8 cellular contexts compared by ENCODE assay signal in the genomic region with DNA sequence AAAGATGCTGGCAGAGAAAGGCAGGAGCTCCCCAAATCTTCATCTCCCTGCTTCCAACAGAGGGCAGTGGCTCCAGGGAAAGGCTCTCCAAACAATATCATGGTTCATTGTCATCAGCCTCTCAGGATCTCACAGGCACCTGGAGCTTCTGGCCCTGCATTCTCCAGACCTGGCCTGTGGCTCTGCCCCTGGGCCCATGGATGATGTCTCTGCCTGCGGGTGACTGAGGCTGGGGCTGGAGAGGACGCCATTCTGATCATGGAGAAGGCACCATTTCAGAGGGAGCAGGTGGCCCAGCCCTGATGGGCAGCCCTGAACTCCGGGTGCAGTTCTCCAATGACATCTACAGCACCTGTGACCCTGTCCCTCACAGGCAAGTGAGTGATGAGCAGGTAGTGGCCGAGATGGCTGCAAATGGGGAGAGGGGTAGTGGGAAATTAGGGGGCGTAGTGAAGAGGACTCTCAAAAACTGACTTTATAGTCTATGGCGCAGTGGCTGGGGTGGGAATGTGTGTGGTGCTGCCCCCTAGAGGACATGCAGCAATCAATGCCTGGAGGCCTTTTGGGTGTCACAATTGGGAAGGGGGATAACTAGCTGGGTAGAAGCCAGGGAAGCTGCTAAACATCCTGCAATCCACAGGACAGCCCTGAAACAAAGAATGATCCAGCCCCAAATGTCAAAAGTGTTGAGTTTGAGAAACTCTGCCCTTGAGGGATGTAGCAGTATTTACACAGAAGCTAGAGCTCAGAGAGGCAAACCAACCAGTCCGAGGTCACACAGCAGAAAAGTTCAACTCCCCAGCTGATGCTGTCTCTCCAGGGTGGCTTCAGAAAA. TPM values are rescaled to one million over a fixed set of nuclear protein-coding genes. Genes with fewer than 3 reads are reported as not detected.
DNase-seq lines count a peak whose midpoint lies in the region; ATAC-seq, FAIRE-seq and TF ChIP-seq lines count a peak whose summit lies in the region.

No MANE protein-coding gene starts in this region.

- no TSS peak for BruUV-seq in K562 (replicated peaks; lab: Mats Ljungman, UMichigan)

- TF ChIP-seq POLR2A in K562 (conservative IDR thresholded peaks at IDR 0.05) = no peak

- H3K4me1 ChIP-seq in cardiac muscle cell (ENCODE audit: low read depth) (peaks cover 7% of the 10 kb centered on the region), K562 (replicated peaks in 1 of 2; ENCODE audit: control insufficient read depth in 2 of 2, insufficient read depth in 2 of 2, low read length in 2 of 2) (peaks cover 3 to 12% of the 10 kb centered on the region in 2 experiments; a peak in 3 of 5 replicates)

- no peak overlapping the region for H3K27ac ChIP-seq in cardiac muscle cell
- H3K27ac ChIP-seq in K562 (ENCODE audit: extremely low read depth, low read depth, low read length) = no peak overlapping the region

- no peaks in the 10 kb centered on the region for H3K9me1 ChIP-seq in K562 (ENCODE audit: control insufficient read depth, insufficient read depth, low read length)

- intact Hi-C loops in Right ventricle myocardium inferior (cut with DNase I) (no loop called here), K562 (cut with micrococcal nuclease) (loop anchor here (2.0 to 10.0 kb wide), 2 partner anchors 118 to 346 kb away; no protein-coding TSS in a partner anchor)

- H3K4me2 ChIP-seq in K562 (ENCODE audit: insufficient read depth, low read length) = no peak overlapping the region

- FAIRE-seq in K562 (lab: Jason Lieb, UNC) = peak; percentile 60

- in situ Hi-C loops in K562 (cut with MboI) = loop anchor here (10.0 kb wide), 1 partner anchor 346 kb away; no protein-coding TSS in a partner anchor

- H3K36me3 ChIP-seq in cardiac muscle cell (no peaks in the 10 kb centered on the region), K562 (ENCODE audit: control insufficient read depth, insufficient read depth, low read length) (no peaks in the 10 kb centered on the region)

- 5% methylated on average over 7 of the region's 7 CpGs for WGBS in K562 (ENCODE audit: insufficient coverage, low coverage, missing lambda C conversion rate)

- TF ChIP-seq CTCF in cardiac muscle cell (IDR thresholded peaks at IDR 0.05; ENCODE audit: low read depth, low read length) (peak; percentile 74), K562 (IDR thresholded peaks at IDR 0.05 in 2 of 3, conservative IDR thresholded peaks at IDR 0.05 in 1 of 3; ENCODE audit: insufficient read depth in 2 of 3, low read depth in 1 of 3, low read length in 3 of 3) (peak; percentile 62 to 80 (median 63))

- no peak overlapping the region for H2AFZ ChIP-seq in K562 (ENCODE audit: low read depth, low read length)

- peak; percentile 72 to 83 for DNase-seq in cardiac muscle cell (ENCODE audit: low read depth in 1 of 2, low spot score in 1 of 2)
- no peak for DNase-seq in Right ventricle myocardium inferior (ENCODE audit: missing footprints)
- peak; percentile 45 for DNase-seq in RPMI8226
- DNase-seq in K562 (ENCODE audit: extremely low read depth in 1 of 4, low spot score in 3 of 4) = peak; percentile 55 to 65 (median 61)
- DNase-seq in iris pigment epithelial cell (ENCODE audit: low read depth) = peak; percentile 45
- DNase-seq in stimulated activated CD4-positive, alpha-beta T cell treated with anti-CD3 and anti-CD28 coated beads, TNF-alpha, amount 100 ng/mL, for 4 hours (ENCODE audit: low read depth in 3 of 3) = peak in 2 of 3 experiments; percentile 14 to 19
- no peak for DNase-seq in NCI-H2029 treated with DMSO at 0.1 percent for 48 hours (lab: John Stamatoyannopoulos, UW)

- H3K79me2 ChIP-seq in K562 (ENCODE audit: control insufficient read depth, insufficient read depth, low read length) = no peaks in the 10 kb centered on the region

- POLR2A ChIA-PET in K562 (lab: Yijun Ruan, JAX) = interaction anchor here (0.6 to 1.6 kb wide), 3 partner anchors 15 to 344 kb away, joined by 3 read pairs; no protein-coding TSS in a partner anchor

- TF ChIP-seq RAD21 in K562 (CRISPR knock-in tag; conservative IDR thresholded peaks at IDR 0.05 in 1 of 2, IDR thresholded peaks at IDR 0.05 in 1 of 2) = peak; percentile 9 to 53; a peak in 2 of 4 replicates

- H3K9me3 ChIP-seq in cardiac muscle cell (ENCODE audit: low read depth) (no peaks in the 10 kb centered on the region), K562 (replicated peaks; ENCODE audit: control insufficient read depth, insufficient read depth, low read depth, low read length) (no peaks in the 10 kb centered on the region)

- CTCF ChIA-PET in K562 (lab: Yijun Ruan, JAX; ENCODE audit: low intra/inter-chr PET ratio) = no interaction called here

- H4K20me1 ChIP-seq in K562 (replicated peaks; ENCODE audit: control insufficient read depth, insufficient read depth, low read length) = peaks cover 16% of the 10 kb centered on the region

- no peaks in the 10 kb centered on the region for H3K27me3 ChIP-seq in cardiac muscle cell
- peaks cover 14 to 56% of the 10 kb centered on the region in 2 experiments; a peak in 4 of 5 replicates for H3K27me3 ChIP-seq in K562 (ENCODE audit: control insufficient read depth in 2 of 2, insufficient read depth in 2 of 2, low read length in 2 of 2)

- no peak for ATAC-seq in Right ventricle myocardium inferior
- ATAC-seq in K562 = peak; percentile 72
- ATAC-seq in HG03175 (IDR thresholded peaks at IDR 0.05; ENCODE audit: unreplicated experiment) = no peak

- H3K4me3 ChIP-seq in cardiac muscle cell = no peak overlapping the region
- no peak overlapping the region for H3K4me3 ChIP-seq in K562

- TF ChIP-seq EP300 in K562 (IDR thresholded peaks at IDR 0.05; ENCODE audit: low read length) = no peak

- no peak overlapping the region for H3K9ac ChIP-seq in K562 (ENCODE audit: insufficient read depth in 1 of 2, low read depth in 2 of 2, low read length in 2 of 2)

TF ChIP-seq in K562, 482 proteins besides CTCF, POLR2A, EP300 and RAD21 (continues in another document):
- TF ChIP-seq JUND (IDR thresholded peaks at IDR 0.05; ENCODE audit: borderline replicate concordance, low read depth, low read length) = no peak
- TF ChIP-seq JUND (tag; IDR thresholded peaks at IDR 0.05; ENCODE audit: borderline replicate concordance, low read depth, low read length) = peak; percentile 13; the same call in 1 of the 3 replicates
- TF ChIP-seq BRD4 (IDR thresholded peaks at IDR 0.05) = no peak
- TF ChIP-seq SMARCA5 (IDR thresholded peaks at IDR 0.05) = peak; percentile 77; the same call in 1 of the 2 replicates
- peak; percentile 91 for TF ChIP-seq RBM25 (IDR thresholded peaks at IDR 0.05; ENCODE audit: low read depth, low read length, severe bottlenecking)
- peak; percentile 85 for TF ChIP-seq ZFP36 (IDR thresholded peaks at IDR 0.05; ENCODE audit: low read depth, low read length, partially characterized antibody)
- TF ChIP-seq NFIC (IDR thresholded peaks at IDR 0.05) = peak; percentile 29
- TF ChIP-seq, protein P1, sequence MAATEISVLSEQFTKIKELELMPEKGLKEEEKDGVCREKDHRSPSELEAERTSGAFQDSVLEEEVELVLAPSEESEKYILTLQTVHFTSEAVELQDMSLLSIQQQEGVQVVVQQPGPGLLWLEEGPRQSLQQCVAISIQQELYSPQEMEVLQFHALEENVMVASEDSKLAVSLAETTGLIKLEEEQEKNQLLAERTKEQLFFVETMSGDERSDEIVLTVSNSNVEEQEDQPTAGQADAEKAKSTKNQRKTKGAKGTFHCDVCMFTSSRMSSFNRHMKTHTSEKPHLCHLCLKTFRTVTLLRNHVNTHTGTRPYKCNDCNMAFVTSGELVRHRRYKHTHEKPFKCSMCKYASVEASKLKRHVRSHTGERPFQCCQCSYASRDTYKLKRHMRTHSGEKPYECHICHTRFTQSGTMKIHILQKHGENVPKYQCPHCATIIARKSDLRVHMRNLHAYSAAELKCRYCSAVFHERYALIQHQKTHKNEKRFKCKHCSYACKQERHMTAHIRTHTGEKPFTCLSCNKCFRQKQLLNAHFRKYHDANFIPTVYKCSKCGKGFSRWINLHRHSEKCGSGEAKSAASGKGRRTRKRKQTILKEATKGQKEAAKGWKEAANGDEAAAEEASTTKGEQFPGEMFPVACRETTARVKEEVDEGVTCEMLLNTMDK (IDR thresholded peaks at IDR 0.05; ENCODE audit: borderline replicate concordance, insufficient read depth, low read depth, low read length, poor library complexity, severe bottlenecking) = peak; percentile 16
- TF ChIP-seq, protein P2, sequence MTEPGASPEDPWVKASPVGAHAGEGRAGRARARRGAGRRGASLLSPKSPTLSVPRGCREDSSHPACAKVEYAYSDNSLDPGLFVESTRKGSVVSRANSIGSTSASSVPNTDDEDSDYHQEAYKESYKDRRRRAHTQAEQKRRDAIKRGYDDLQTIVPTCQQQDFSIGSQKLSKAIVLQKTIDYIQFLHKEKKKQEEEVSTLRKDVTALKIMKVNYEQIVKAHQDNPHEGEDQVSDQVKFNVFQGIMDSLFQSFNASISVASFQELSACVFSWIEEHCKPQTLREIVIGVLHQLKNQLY (CRISPR knock-in tag; conservative IDR thresholded peaks at IDR 0.05) = no peak
- no peak for TF ChIP-seq CEBPG (CRISPR knock-in tag; IDR thresholded peaks at IDR 0.05)
- TF ChIP-seq CEBPG (tag; conservative IDR thresholded peaks at IDR 0.05 in 1 of 2, IDR thresholded peaks at IDR 0.05 in 1 of 2) = 0 out of 4 replicates have a peak, but pooled peaks of 1 of the 2 experiments have one; percentile 16
- peak; percentile 85 for TF ChIP-seq BCOR (IDR thresholded peaks at IDR 0.05)
- peak; percentile 50 to 65; a peak in 3 of 4 replicates for TF ChIP-seq KDM1A (IDR thresholded peaks at IDR 0.05)

RNA-seq across cellular contexts. Expression of a gene that starts 3.2 kb away (rescaled TPM):
- 19.7 and 27.6 TPM in 2 replicates for total RNA-seq in cardiac muscle cell
- 13.9 and 20.3 TPM in 2 replicates for polyA plus RNA-seq in cardiac muscle cell
- 5.4 TPM for total RNA-seq in Right ventricle myocardium inferior
- 0.21 and 0.25 TPM in 2 replicates for total RNA-seq in K562 (2011; cell fraction: chromatin; rRNA removed; ENCODE audit: low replicate concordance)
- total RNA-seq in K562 (2011; cell fraction: nucleolus; rRNA removed) = 0.17 and 0.26 TPM in 2 replicates
- 0.08 and 0.44 TPM in 2 replicates for total RNA-seq in K562 (2011; cell fraction: nucleoplasm; rRNA removed)
- total RNA-seq in K562 (2014; rRNA removed) = 0.12 and 0.41 TPM in 2 replicates
- 0.04 and 0.10 TPM in 2 replicates for total RNA-seq in K562 (2014; rRNA removed; fragmentation: Illumina TruSeq; extraction: Trizol)
- 0.29 and 0.34 TPM in 2 replicates for total RNA-seq in K562 (2015; rRNA removed; fragmentation: Illumina TruSeq; extraction: Trizol)
- 0.49 and 0.66 TPM in 2 replicates for total RNA-seq in K562 (2021)
- polyA plus RNA-seq in K562 (2011; rRNA removed) = 0.07 TPM in 2 replicates
- 0.01 and 0.72 TPM in 2 replicates for polyA plus RNA-seq in K562 (2011; cell fraction: cytosol; rRNA removed)
- 0.07 and 0.09 TPM in 2 replicates for polyA plus RNA-seq in K562 (2011; cell fraction: nucleus; rRNA removed)
- 0.35 and 0.53 TPM in 2 replicates for polyA plus RNA-seq in K562 (2012)
- 0.19 and 0.28 TPM in 2 replicates for polyA plus RNA-seq in K562 (2014; fragmentation: Illumina TruSeq; extraction: Trizol)
- polyA plus RNA-seq in K562 (2014; fragmentation: Nextera tagmentation; extraction: Ambion mirVana) = under 1 TPM; 0.11 to 0.17 TPM
- 0.13 and 0.21 TPM in 2 replicates for polyA plus RNA-seq in K562 (2014; rRNA removed)
- polyA minus RNA-seq in K562 (2011; rRNA and poly(A)+ RNA removed) = 0.12 TPM in 1 of 2 replicates, not detected in the other
- 0.76 TPM in 1 of 2 replicates, not detected in the other for polyA minus RNA-seq in K562 (2011; cell fraction: cytosol; rRNA and poly(A)+ RNA removed)
- polyA minus RNA-seq in K562 (2011; cell fraction: nucleus; rRNA and poly(A)+ RNA removed) = 0.11 and 0.13 TPM in 2 replicates

Comparison
In these comparisons a context has a peak if more than half of its experiments do, and no peak if none do; other contexts are left out.
1. DNase-seq: peak in cardiac muscle cell (2 of 2), RPMI8226 (single experiment), K562 (4 of 4), iris pigment epithelial cell (single experiment) and stimulated activated CD4-positive, alpha-beta T cell treated with anti-CD3 and anti-CD28 coated beads, TNF-alpha, amount 100 ng/mL, for 4 hours (2 of 3); none in Right ventricle myocardium inferior (single experiment) and NCI-H2029 treated with DMSO at 0.1 percent for 48 hours (single experiment).